1 cellular context compared by ENCODE assay signal in genomic region chr9:16248816-16249215, GRCh38.
TF ChIP-seq lines count a peak whose summit lies in the region.

No MANE protein-coding gene starts in this region.

TF ChIP-seq in SK-N-SH, 30 proteins besides CTCF, POLR2A, EP300 and RAD21 (continued from another document):
- TF ChIP-seq USF2 (IDR thresholded peaks at IDR 0.05; ENCODE audit: borderline replicate concordance, low read depth, low read length), result no peak
- no peak for TF ChIP-seq POLR2AphosphoS5 (IDR thresholded peaks at IDR 0.05; ENCODE audit: low read depth, low read length)
TF ChIP-seq in SK-N-SH: peak in this region for 0.
